In the genomic region with DNA sequence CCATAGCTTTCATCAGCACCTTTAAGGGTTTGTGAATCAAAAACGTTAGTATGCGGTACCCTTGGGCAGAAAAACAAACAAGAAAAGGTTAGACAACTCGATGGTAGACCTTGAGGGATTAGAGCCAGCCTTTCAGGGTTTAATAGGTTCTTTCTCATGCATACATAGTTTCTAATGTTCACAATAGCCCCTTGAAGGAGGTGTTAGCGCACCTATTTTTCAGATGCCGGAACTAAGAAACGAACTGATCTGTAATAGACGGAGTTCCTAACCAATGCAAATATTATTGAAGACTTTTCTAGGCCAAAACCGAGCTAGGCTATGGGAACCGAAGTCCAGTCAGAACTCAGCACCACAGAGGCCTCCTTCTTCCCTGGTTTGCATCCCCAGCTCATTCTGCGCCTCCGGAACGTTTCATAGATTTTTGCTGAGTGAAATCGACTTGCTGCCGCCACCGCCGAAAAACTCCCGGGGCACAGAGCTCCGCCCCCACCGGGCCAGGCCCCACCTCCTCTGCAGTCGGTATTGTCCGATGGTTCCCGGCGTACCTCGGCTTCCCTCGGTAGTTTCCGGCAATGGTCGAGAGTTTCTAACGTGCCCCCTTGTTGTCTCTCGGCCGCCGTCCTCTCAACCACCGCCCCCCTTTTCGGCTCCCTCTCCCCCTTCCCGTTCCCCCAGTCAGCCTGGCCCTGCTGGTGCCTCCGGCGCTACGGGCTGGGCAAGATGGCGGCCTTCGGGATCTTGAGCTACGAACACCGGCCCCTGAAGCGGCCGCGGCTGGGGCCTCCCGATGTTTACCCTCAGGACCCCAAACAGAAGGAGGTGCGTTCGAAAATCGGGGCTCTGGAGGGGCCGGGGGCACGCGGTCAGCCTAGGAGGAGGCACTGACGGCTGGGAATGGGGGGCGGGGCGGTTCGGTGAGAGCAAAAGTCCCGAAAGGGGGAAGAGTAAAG, we compare ENCODE assay signal across 8 cellular contexts. TPM values are rescaled to one million over a fixed set of nuclear protein-coding genes. Genes with fewer than 3 reads are reported as not detected.
DNase-seq lines count a peak whose midpoint lies in the region; ATAC-seq and TF ChIP-seq lines count a peak whose summit lies in the region.

TSS of gene MED12 (plus strand) at position 565 of the 953 bp plus-strand sequence. CDS start at position 724, 159 bp downstream.

- H3K27me3 ChIP-seq in vagina = no peaks in the 10 kb centered on the region

- H3K4me3 ChIP-seq in astrocyte of the cerebellum (ENCODE audit: low read depth, low read length) = peak within 1 kb of the TSS; percentile 60
- peak within 1 kb of the TSS; percentile 54 to 56 for H3K4me3 ChIP-seq in vagina

- peak; percentile 56 for DNase-seq in NCI-H1694 treated with DMSO at 0.1 percent for 48 hours (lab: John Stamatoyannopoulos, UW)
- peak; percentile 67 for DNase-seq in T-helper 9 cell
- peak; percentile 61 for DNase-seq in astrocyte of the cerebellum (ENCODE audit: low read depth)
- DNase-seq in hepatic stellate cell (ENCODE audit: low spot score) = peak; percentile 75
- DNase-seq in renal cortical epithelial cell (ENCODE audit: low read depth) = peak; percentile 69
- DNase-seq in vagina (ENCODE audit: extremely low spot score in 2 of 2) = no peak

- TF ChIP-seq POLR2A in GM15510 (IDR thresholded peaks at IDR 0.05; ENCODE audit: borderline replicate concordance, extremely low read depth, insufficient read length) (peak; percentile 55), vagina (IDR thresholded peaks at IDR 0.05) (peak in 1 of 2 donors; percentile 6)

- peak; percentile 92 for ATAC-seq in HG02870 (IDR thresholded peaks at IDR 0.05; ENCODE audit: unreplicated experiment)

- intact Hi-C loops in vagina (cut with DNase I) = no loop called here

- no peaks in the 10 kb centered on the region for H3K9me3 ChIP-seq in vagina

- H3K27ac ChIP-seq in vagina = peak within 1 kb of the TSS; percentile 71

- in situ Hi-C loops in astrocyte of the cerebellum (cut with HindIII; ENCODE audit: low sequenced_read_pairs) = no loop called here

- peaks cover 0 to 24% of the 10 kb centered on the region in 2 donors for H3K36me3 ChIP-seq in vagina

- peaks cover 16% of the 10 kb centered on the region for H3K4me1 ChIP-seq in vagina

- TF ChIP-seq CTCF in astrocyte of the cerebellum (IDR thresholded peaks at IDR 0.05; ENCODE audit: low read depth, low read length, missing control alignments) (no peak), vagina (IDR thresholded peaks at IDR 0.05) (no peak)

RNA-seq across cellular contexts. Expression of gene MED12, which starts in this region (rescaled TPM):
- 9.6 and 42.5 TPM in 2 replicates for total RNA-seq in renal cortical epithelial cell
- total RNA-seq in vagina = 39.3 TPM

Comparison
In these comparisons a context has a peak if more than half of its experiments do, and no peak if none do; other contexts are left out.
1. DNase-seq: peak in NCI-H1694 treated with DMSO at 0.1 percent for 48 hours (single experiment), T-helper 9 cell (single experiment), astrocyte of the cerebellum (single experiment), hepatic stellate cell (single experiment) and renal cortical epithelial cell (single experiment); none in vagina (0 of 2).